In the genomic region with DNA sequence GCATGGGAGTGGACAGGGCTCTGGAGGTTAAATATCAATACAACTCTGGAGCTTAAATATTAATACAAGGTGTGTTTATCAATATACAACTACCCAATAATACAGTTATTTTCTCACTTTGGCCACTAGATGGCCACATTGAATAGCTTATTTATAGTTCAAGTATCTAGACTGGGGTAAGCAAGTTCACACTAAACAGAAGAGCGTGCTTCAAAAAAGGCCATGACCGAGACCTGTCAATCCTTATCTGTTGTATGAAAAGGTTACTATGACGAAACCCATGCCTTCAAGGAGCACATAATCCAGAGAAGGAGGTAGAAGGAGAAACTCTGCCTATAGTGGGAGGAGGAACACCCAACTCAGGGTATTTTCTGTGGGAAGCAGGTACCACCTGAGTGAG, we compare ENCODE assay signal across 8 cellular contexts. TPM values are rescaled to one million over a fixed set of nuclear protein-coding genes. Genes with fewer than 3 reads are reported as not detected.
A peak's percentile ranks its signal among the peaks of the same experiment; 100 is the strongest.
DNase-seq lines count a peak whose midpoint lies in the region; ATAC-seq and TF ChIP-seq lines count a peak whose summit lies in the region.

No MANE protein-coding gene starts in this region.

- H3K27ac Mint-ChIP-seq in activated naive CD4-positive, alpha-beta T cell treated with anti-CD3 and anti-CD28 coated beads for 36 hours: no peak overlapping the region

- peak; percentile 89 for ATAC-seq in GM21717 (IDR thresholded peaks at IDR 0.05; ENCODE audit: unreplicated experiment)

- intact Hi-C loops in activated naive CD4-positive, alpha-beta T cell treated with anti-CD3 and anti-CD28 coated beads for 36 hours (cut with micrococcal nuclease): loop anchor here (1.0 to 2.0 kb wide), 10 partner anchors 16 to 406 kb away; a partner anchor contains a TSS

- H3K36me3 Mint-ChIP-seq in activated naive CD4-positive, alpha-beta T cell treated with anti-CD3 and anti-CD28 coated beads for 36 hours (ENCODE audit: low read depth): no peaks in the 10 kb centered on the region

- H3K27me3 Mint-ChIP-seq in activated naive CD4-positive, alpha-beta T cell treated with anti-CD3 and anti-CD28 coated beads for 36 hours (ENCODE audit: low read depth): no peaks in the 10 kb centered on the region

- peak; percentile 11 for DNase-seq in activated naive CD4-positive, alpha-beta T cell treated with anti-CD3 and anti-CD28 coated beads for 36 hours
- DNase-seq in activated naive CD4-positive, alpha-beta T cell treated with Interleukin-2 at 50 U/mL for 16 hours: no peak
- peak; percentile 63 for DNase-seq in Jurkat, Clone E6-1 (ENCODE audit: low read depth, low spot score)
- DNase-seq in OCI-M1 (lab: John Stamatoyannopoulos, UW) (peak; percentile 95), coronary artery (ENCODE audit: low spot score) (no peak), medulla oblongata (ENCODE audit: extremely low spot score) (peak; percentile 90), HK-2 (ENCODE audit: unreplicated experiment) (no peak)

- no peak overlapping the region for H3K4me3 Mint-ChIP-seq in activated naive CD4-positive, alpha-beta T cell treated with anti-CD3 and anti-CD28 coated beads for 36 hours

- peaks cover 15% of the 10 kb centered on the region for H3K4me1 Mint-ChIP-seq in activated naive CD4-positive, alpha-beta T cell treated with anti-CD3 and anti-CD28 coated beads for 36 hours (ENCODE audit: low read depth)

- no peak overlapping the region for H3K4me3 ChIP-seq in Jurkat, Clone E6-1 (ENCODE audit: low read length)
- no peak overlapping the region for H3K4me3 ChIP-seq in coronary artery

- H3K9me3 Mint-ChIP-seq in activated naive CD4-positive, alpha-beta T cell treated with anti-CD3 and anti-CD28 coated beads for 36 hours: no peaks in the 10 kb centered on the region

- CTCF ChIA-PET in activated naive CD4-positive, alpha-beta T cell treated with anti-CD3 and anti-CD28 coated beads for 36 hours (lab: Charles Lee): interaction anchor here (0.5 to 3.8 kb wide), 43 partner anchors 8 to 410 kb away, joined by 3 to 20 read pairs (median 4); a partner anchor contains a TSS

- no peak overlapping the region for H3K27ac ChIP-seq in coronary artery

- peak; percentile 42 for TF ChIP-seq CTCF in coronary artery (IDR thresholded peaks at IDR 0.05)

RNA-seq across cellular contexts. Expression of a gene that starts 29.1 kb away (rescaled TPM):
- total RNA-seq in activated naive CD4-positive, alpha-beta T cell treated with anti-CD3 and anti-CD28 coated beads for 36 hours: 10 to 100 TPM; 19.9 to 21.1 TPM
- polyA plus RNA-seq in Jurkat, Clone E6-1 (2012; ENCODE audit: insufficient read depth, insufficient read length): 12.9 TPM

RNA-seq across cellular contexts. Expression of a gene that starts 29.1 kb away (rescaled TPM):
- 1 to 10 TPM; 7.7 to 9.0 TPM for total RNA-seq in activated naive CD4-positive, alpha-beta T cell treated with anti-CD3 and anti-CD28 coated beads for 36 hours
- polyA plus RNA-seq in Jurkat, Clone E6-1 (2012; ENCODE audit: insufficient read depth, insufficient read length): 20.7 TPM

RNA-seq across cellular contexts. Expression of a gene that starts 41.0 kb away (rescaled TPM):
- not detected for total RNA-seq in activated naive CD4-positive, alpha-beta T cell treated with anti-CD3 and anti-CD28 coated beads for 36 hours
- not detected for polyA plus RNA-seq in Jurkat, Clone E6-1 (2012; ENCODE audit: insufficient read depth, insufficient read length)

Comparison
In these comparisons a context has a peak if more than half of its experiments do, and no peak if none do; other contexts are left out.
1. DNase-seq: peak in activated naive CD4-positive, alpha-beta T cell treated with anti-CD3 and anti-CD28 coated beads for 36 hours (single experiment), Jurkat, Clone E6-1 (single experiment), OCI-M1 (single experiment) and medulla oblongata (single experiment); none in activated naive CD4-positive, alpha-beta T cell treated with Interleukin-2 at 50 U/mL for 16 hours (single experiment), coronary artery (single experiment) and HK-2 (single experiment).